Comparison of ENCODE assay signal across 13 cellular contexts in genomic region chr10:63258920-63259678, GRCh38.
DNase-seq lines count a peak whose midpoint lies in the region; ATAC-seq, FAIRE-seq and TF ChIP-seq lines count a peak whose summit lies in the region.
"Had no signal": no experiment of that assay in that cellular context is flagged by ENCODE, and none has a peak within 500 bp of the region (broad histone marks: within the 10 kb centered on the region; RNA-seq: fewer than 3 reads in every experiment).

No MANE protein-coding gene starts in this region.

- TF ChIP-seq POLR2A in right lobe of liver (IDR thresholded peaks at IDR 0.05) (no peak), HepG2 (IDR thresholded peaks at IDR 0.05; ENCODE audit: insufficient read depth in 1 of 2, low read depth in 2 of 2, low read length in 2 of 2) (no peak), vagina (IDR thresholded peaks at IDR 0.05) (no peak)

- H3K27ac Mint-ChIP-seq in T-helper 17 cell: peak overlapping the region; percentile 83

- peaks cover 0 to 59% (median 30%) of the 10 kb centered on the region in 4 donors for H3K4me1 ChIP-seq in right lobe of liver
- H3K4me1 ChIP-seq in HepG2 (ENCODE audit: insufficient read depth, low read length): peaks cover 74% of the 10 kb centered on the region
- H3K4me1 ChIP-seq in keratinocyte (ENCODE audit: control insufficient read depth, extremely low read depth, insufficient read depth, low read length): no peaks in the 10 kb centered on the region
- peaks cover 76% of the 10 kb centered on the region for H3K4me1 ChIP-seq in vagina

- POLR2A ChIA-PET in HepG2 (lab: Yijun Ruan, JAX): interaction anchor here (2.4 kb wide), 1 partner anchor 10 kb away, joined by 11 read pairs; no protein-coding TSS in a partner anchor

- TF ChIP-seq EP300 in HepG2 (IDR thresholded peaks at IDR 0.05; ENCODE audit: low read depth in 2 of 2, low read length in 2 of 2): no peak
- TF ChIP-seq EP300 in HepG2 (CRISPR knock-in tag; IDR thresholded peaks at IDR 0.05; ENCODE audit: borderline replicate concordance): no peak

- no TSS peak for BruUV-seq in HepG2 (replicated peaks; lab: Mats Ljungman, UMichigan)

- peaks cover 51% of the 10 kb centered on the region for H3K4me1 Mint-ChIP-seq in T-helper 17 cell

- H3K27me3 Mint-ChIP-seq in T-helper 17 cell: no peaks in the 10 kb centered on the region

- H3K36me3 ChIP-seq in right lobe of liver (no peaks in the 10 kb centered on the region), HepG2 (replicated peaks in 1 of 2; ENCODE audit: control insufficient read depth in 1 of 2, insufficient read depth in 2 of 2, low read length in 2 of 2) (peaks cover 2 to 46% of the 10 kb centered on the region in 2 experiments; a peak in 4 of 5 replicates), keratinocyte (ENCODE audit: control insufficient read depth in 2 of 2, extremely low read depth in 1 of 2, insufficient read depth in 2 of 2, low read length in 2 of 2) (peaks cover 4% of the 10 kb centered on the region in 2 experiments), vagina (no peaks in the 10 kb centered on the region)
- H3K36me3 ChIP-seq: Peyer's patch had no signal

- WGBS in right lobe of liver (ENCODE audit: insufficient coverage, low coverage, low lambda C conversion rate, missing lambda C conversion rate): 38% methylated on average over 2 of the region's 2 CpGs
- 97% methylated on average over 2 of the region's 2 CpGs for WGBS in HepG2 (ENCODE audit: low lambda C conversion rate)

- H3K36me3 Mint-ChIP-seq in T-helper 17 cell (ENCODE audit: low read depth): peaks cover 12% of the 10 kb centered on the region

- no peak overlapping the region for H3K4me3 ChIP-seq in right lobe of liver
- no peak overlapping the region for H3K4me3 ChIP-seq in HepG2 (replicated peaks in 1 of 3; ENCODE audit: insufficient read depth in 1 of 3, low read depth in 2 of 3, low read length in 3 of 3)
- no peak overlapping the region for H3K4me3 ChIP-seq in keratinocyte (ENCODE audit: control insufficient read depth in 2 of 3, extremely low read depth in 1 of 3, insufficient read depth in 2 of 3, low read depth in 1 of 3, low read length in 3 of 3)
- no peak overlapping the region for H3K4me3 ChIP-seq in vagina
- H3K4me3 ChIP-seq: Peyer's patch had no signal

- ATAC-seq in right lobe of liver: peak; percentile 29 to 47 (median 34)
- ATAC-seq in HepG2: no peak
- ATAC-seq in T-helper 17 cell: no peak
- ATAC-seq in HG03354 (IDR thresholded peaks at IDR 0.05; ENCODE audit: poor library complexity, severe bottlenecking, unreplicated experiment): no peak

- DNase-seq in right lobe of liver (no peak), HepG2 (ENCODE audit: low spot score) (no peak), T-helper 17 cell (no peak), keratinocyte (ENCODE audit: low read depth, low spot score) (no peak), vagina (ENCODE audit: extremely low spot score in 2 of 2) (no peak), head of caudate nucleus (no peak), NCI-H2171 (lab: John Stamatoyannopoulos, UW) (no peak)
- DNase-seq: NCI-H1930, Peyer's patch had no signal

- intact Hi-C loops in right lobe of liver (cut with DNase I) (no loop called here), HepG2 (cut with micrococcal nuclease; ENCODE audit: unreplicated experiment) (no loop called here), vagina (cut with DNase I) (no loop called here), head of caudate nucleus (cut with DNase I) (no loop called here)

- H3K27me3 ChIP-seq in right lobe of liver (no peaks in the 10 kb centered on the region), HepG2 (ENCODE audit: control insufficient read depth in 1 of 2, insufficient read depth in 2 of 2, low read length in 2 of 2) (no peaks in the 10 kb centered on the region), keratinocyte (ENCODE audit: control insufficient read depth, extremely low read depth, insufficient read depth, low read length) (no peaks in the 10 kb centered on the region), vagina (no peaks in the 10 kb centered on the region)
- H3K27me3 ChIP-seq: Peyer's patch had no signal

- H3K9me3 ChIP-seq in right lobe of liver (no peaks in the 10 kb centered on the region), HepG2 (ENCODE audit: low read length) (no peaks in the 10 kb centered on the region), T-helper 17 cell (ENCODE audit: control insufficient read depth, low read length, poor library complexity, severe bottlenecking) (no peaks in the 10 kb centered on the region), keratinocyte (ENCODE audit: control insufficient read depth, low read depth, low read length) (no peaks in the 10 kb centered on the region), vagina (no peaks in the 10 kb centered on the region)
- H3K9me3 ChIP-seq: Peyer's patch had no signal

- dilution Hi-C loops in keratinocyte (cut with MboI; ENCODE audit: extremely low pct_ligation_motif_present, low sequenced_read_pairs): no loop called here

- CTCF ChIA-PET in HepG2 (lab: Yijun Ruan, JAX; ENCODE audit: low intra/inter-chr PET ratio, low total read pairs): no interaction called here

- no peak for FAIRE-seq in HepG2 (lab: Jason Lieb, UNC)
- FAIRE-seq in keratinocyte (lab: Jason Lieb, UNC): peak; percentile 36
- FAIRE-seq: TTC549, urothelium cell line had no signal

- no peak for TF ChIP-seq RAD21 in HepG2 (CRISPR knock-in tag; IDR thresholded peaks at IDR 0.05)

- peaks cover 2% of the 10 kb centered on the region for H3K9me1 ChIP-seq in keratinocyte (ENCODE audit: control insufficient read depth, extremely low read depth, insufficient read depth, low read length)

- H3K9ac ChIP-seq in HepG2 (ENCODE audit: insufficient read depth, low read depth, low read length) (no peak overlapping the region), keratinocyte (ENCODE audit: control insufficient read depth, extremely low read depth, insufficient read depth, low read length) (no peak overlapping the region)

- H3K27ac ChIP-seq in right lobe of liver: no peak overlapping the region
- H3K27ac ChIP-seq in HepG2 (ENCODE audit: extremely low read length, insufficient read depth, low read length): no peak overlapping the region
- no peak overlapping the region for H3K27ac ChIP-seq in keratinocyte (ENCODE audit: control insufficient read depth, insufficient read depth, low read length)
- H3K27ac ChIP-seq in vagina: peak overlapping the region; percentile 9
- H3K27ac ChIP-seq: epithelial cell of prostate had no signal

- H2AFZ ChIP-seq in HepG2 (ENCODE audit: low read length): no peak overlapping the region
- no peak overlapping the region for H2AFZ ChIP-seq in keratinocyte (ENCODE audit: control insufficient read depth, low read length)

- peak overlapping the region; percentile 43 for H3K4me3 Mint-ChIP-seq in T-helper 17 cell

- H3K4me2 ChIP-seq in HepG2 (ENCODE audit: low read depth, low read length): no peak overlapping the region
- no peak overlapping the region for H3K4me2 ChIP-seq in keratinocyte (ENCODE audit: control insufficient read depth, extremely low read depth, insufficient read depth, low read depth, low read length)

- in situ Hi-C loops in HepG2 (cut with HindIII; ENCODE audit: extremely low pct_ligation_motif_present, low pct_unique_long_range_greater_than_20kb): no loop called here

- H4K20me1 ChIP-seq in HepG2 (ENCODE audit: insufficient read depth, low read length): peaks cover 79% of the 10 kb centered on the region
- peaks cover 3% of the 10 kb centered on the region for H4K20me1 ChIP-seq in keratinocyte (ENCODE audit: control insufficient read depth, extremely low read depth, insufficient read depth, low read length)

- H3K79me2 ChIP-seq in HepG2 (ENCODE audit: insufficient read depth, low read length): peaks cover 98% of the 10 kb centered on the region
- peaks cover 92% of the 10 kb centered on the region for H3K79me2 ChIP-seq in keratinocyte (ENCODE audit: control insufficient read depth, insufficient read depth, low read length)

- TF ChIP-seq CTCF in right lobe of liver (IDR thresholded peaks at IDR 0.05): no peak
- TF ChIP-seq CTCF in HepG2 (CRISPR knock-in tag; IDR thresholded peaks at IDR 0.05): no peak
- TF ChIP-seq CTCF in keratinocyte (optimal IDR thresholded peaks at IDR 0.05 in 1 of 3, IDR thresholded peaks at IDR 0.05 in 1 of 3, conservative IDR thresholded peaks at IDR 0.05 in 1 of 3; ENCODE audit: extremely low read depth in 1 of 3, insufficient read depth in 2 of 3, low read length in 3 of 3): no peak
- no peak for TF ChIP-seq CTCF in vagina (IDR thresholded peaks at IDR 0.05)

TF ChIP-seq in HepG2, 621 proteins besides CTCF, POLR2A, EP300 and RAD21:
- TF ChIP-seq ZC3H13 (CRISPR knock-in tag; IDR thresholded peaks at IDR 0.05) (no peak), SP140L (CRISPR knock-in tag; IDR thresholded peaks at IDR 0.05; ENCODE audit: borderline replicate concordance) (no peak)

Comparison
In these comparisons a context has a peak if more than half of its experiments do, and no peak if none do; other contexts are left out.
1. ATAC-seq: peak in right lobe of liver (4 of 4); none in HepG2 (single experiment), T-helper 17 cell (single experiment) and HG03354 (single experiment).